Comparison of ENCODE assay signal across 10 cellular contexts in genomic region chr19:50311723-50312635, GRCh38. TPM values are rescaled to one million over a fixed set of nuclear protein-coding genes. Genes with fewer than 3 reads are reported as not detected.
A peak's percentile ranks its signal among the peaks of the same experiment; 100 is the strongest.
DNase-seq lines count a peak whose midpoint lies in the region; ATAC-seq and TF ChIP-seq lines count a peak whose summit lies in the region.
"Had no signal": no experiment of that assay in that cellular context is flagged by ENCODE, and none has a peak within 500 bp of the region (broad histone marks: within the 10 kb centered on the region; RNA-seq: fewer than 3 reads in every experiment).

No MANE protein-coding gene starts in this region.

- no peaks in the 10 kb centered on the region for H3K79me2 ChIP-seq in smooth muscle cell (ENCODE audit: low read depth)

- TF ChIP-seq CTCF in heart left ventricle (IDR thresholded peaks at IDR 0.05), result no peak
- no peak for TF ChIP-seq CTCF in smooth muscle cell (IDR thresholded peaks at IDR 0.05; ENCODE audit: borderline replicate concordance, insufficient read depth, poor library complexity, severe bottlenecking)

- H3K27me3 ChIP-seq in heart left ventricle, result peaks cover 11 to 61% (median 50%) of the 10 kb centered on the region in 9 donors
- peaks cover 38% of the 10 kb centered on the region for H3K27me3 ChIP-seq in smooth muscle cell (ENCODE audit: low read depth)

- H3K4me3 ChIP-seq in heart left ventricle (peak overlapping the region in 9 of 12 donors; percentile 5 to 40 (median 25)), smooth muscle cell (peak overlapping the region; percentile 38)

- no peak for TF ChIP-seq POLR2A in heart left ventricle (IDR thresholded peaks at IDR 0.05)

- H3K9me3 ChIP-seq in heart left ventricle, result peaks cover 0 to 10% (median 0%) of the 10 kb centered on the region in 12 donors
- no peaks in the 10 kb centered on the region for H3K9me3 ChIP-seq in smooth muscle cell (replicated peaks; ENCODE audit: low read depth)

- H2AFZ ChIP-seq in smooth muscle cell (ENCODE audit: low read depth), result no peak overlapping the region

- no peaks in the 10 kb centered on the region for H3F3A ChIP-seq in smooth muscle cell (ENCODE audit: low read depth)

- peaks cover 0 to 22% (median 0%) of the 10 kb centered on the region in 12 donors for H3K4me1 ChIP-seq in heart left ventricle
- H3K4me1 ChIP-seq in smooth muscle cell (ENCODE audit: low read depth), result no peaks in the 10 kb centered on the region

- 4 to 7% (median 6%) methylated on average over 24 to 42 of the region's 42 CpGs for WGBS in heart left ventricle, 4 donors
- WGBS in smooth muscle cell (ENCODE audit: low lambda C conversion rate), result 14% methylated on average over 24 of the region's 42 CpGs

- DNase-seq in SIG-M5 treated with dmso at 0.1 percent for 504 hours (lab: John Stamatoyannopoulos, UW; ENCODE audit: unreplicated experiment) (peak; percentile 34), SIG-M5 (lab: John Stamatoyannopoulos, UW) (no peak), NCI-H446 (lab: John Stamatoyannopoulos, UW) (peak; percentile 41 to 82), heart left ventricle (peak in 1 of 5 donors; percentile 50), smooth muscle cell (lab: John Stamatoyannopoulos, UW; ENCODE audit: unreplicated experiment) (no peak), GOT3 (lab: John Stamatoyannopoulos, UW) (no peak)
- DNase-seq: activated T-cell treated with anti-CD3 and anti-CD28 coated beads for 4 hours, mesenchymal stem cell had no signal

- ATAC-seq in heart left ventricle (peak in 3 of 4 donors; percentile 43 to 61 (median 49)), GM21529 (IDR thresholded peaks at IDR 0.05; ENCODE audit: unreplicated experiment) (no peak), GM21528 (IDR thresholded peaks at IDR 0.05; ENCODE audit: low FRiP score, unreplicated experiment) (no peak)

- H3K27ac ChIP-seq in heart left ventricle (no peak overlapping the region), smooth muscle cell (ENCODE audit: low read depth) (no peak overlapping the region)

- H3K4me2 ChIP-seq in smooth muscle cell, result peak overlapping the region; percentile 82

- no peak overlapping the region for H3K9ac ChIP-seq in smooth muscle cell (ENCODE audit: low read depth)

- H3K36me3 ChIP-seq in heart left ventricle, result peaks cover 0 to 11% (median 0%) of the 10 kb centered on the region in 9 donors
- no peaks in the 10 kb centered on the region for H3K36me3 ChIP-seq in smooth muscle cell (ENCODE audit: low read depth)

- intact Hi-C loops in heart left ventricle (cut with DNase I), result no loop called here

- no peaks in the 10 kb centered on the region for H4K20me1 ChIP-seq in smooth muscle cell (ENCODE audit: low read depth)

RNA-seq across cellular contexts. Expression of gene KCNC3, which starts 17.2 kb away (rescaled TPM):
- total RNA-seq in heart left ventricle (1 to 10 TPM in 8 of 9 donors, under 1 TPM in 1; 0.87 to 4.4 (median 2.5) TPM), smooth muscle cell (0.54 and 1.4 TPM in 2 replicates)
- polyA plus RNA-seq in heart left ventricle (1 to 10 TPM; 1.7 to 3.3 TPM), smooth muscle cell (0.46 and 1.3 TPM in 2 replicates)

RNA-seq across cellular contexts. Expression of gene NAPSA, which starts 53.5 kb away (rescaled TPM):
- total RNA-seq in heart left ventricle (under 1 TPM in 4 of 9 donors, not detected in 5; 0.28 to 0.89 (median 0.66) TPM), smooth muscle cell (0.27 and 0.72 TPM in 2 replicates)
- polyA plus RNA-seq in heart left ventricle (under 1 TPM; 0.36 to 0.61 TPM), smooth muscle cell (0.65 and 2.1 TPM in 2 replicates)

Comparison
In these comparisons a context has a peak if more than half of its experiments do, and no peak if none do; other contexts are left out.
1. DNase-seq: peak in SIG-M5 treated with dmso at 0.1 percent for 504 hours (single experiment) and NCI-H446 (2 of 2); none in SIG-M5 (single experiment), smooth muscle cell (single experiment) and GOT3 (single experiment).
2. ATAC-seq: peak in heart left ventricle (3 of 4); none in GM21529 (single experiment) and GM21528 (single experiment).